8 cellular contexts compared by ENCODE assay signal in genomic region chr10:72218756-72219155, GRCh38. TPM values are rescaled to one million over a fixed set of nuclear protein-coding genes. Genes with fewer than 3 reads are reported as not detected.
DNase-seq lines count a peak whose midpoint lies in the region; TF ChIP-seq lines count a peak whose summit lies in the region.

No MANE protein-coding gene starts in this region.

- TF ChIP-seq CTCF in CD14-positive monocyte (IDR thresholded peaks at IDR 0.05) (no peak), OCI-LY1 (IDR thresholded peaks at IDR 0.05; ENCODE audit: low read length) (no peak), dorsolateral prefrontal cortex (IDR thresholded peaks at IDR 0.05 in 54 of 56, conservative IDR thresholded peaks at IDR 0.05 in 2 of 56; ENCODE audit: low read depth in 1 of 56, partially characterized antibody in 56 of 56) (no peak), progenitor cell of endocrine pancreas (IDR thresholded peaks at IDR 0.05; ENCODE audit: unreplicated experiment) (no peak)

- H3K4me3 Mint-ChIP-seq in CD14-positive monocyte: no peak overlapping the region
- H3K4me3 Mint-ChIP-seq in progenitor cell of endocrine pancreas (ENCODE audit: low read depth): peak overlapping the region; percentile 4

- no peaks in the 10 kb centered on the region for H3K9me3 Mint-ChIP-seq in CD14-positive monocyte
- no peaks in the 10 kb centered on the region for H3K9me3 Mint-ChIP-seq in progenitor cell of endocrine pancreas (ENCODE audit: low read depth)

- H3K4me3 ChIP-seq in OCI-LY1 (ENCODE audit: low read depth, low read length, poor library complexity, severe bottlenecking) (peak overlapping the region; percentile 25), dorsolateral prefrontal cortex (peak overlapping the region in 16 of 59 donors; percentile 2 to 94 (median 15))

- peaks cover 55% of the 10 kb centered on the region for H3K4me1 ChIP-seq in OCI-LY1 (ENCODE audit: insufficient read depth, low read length, severe bottlenecking)

- H3K4me1 Mint-ChIP-seq in CD14-positive monocyte: peaks cover 40% of the 10 kb centered on the region
- H3K4me1 Mint-ChIP-seq in progenitor cell of endocrine pancreas (ENCODE audit: low read depth): peaks cover 18% of the 10 kb centered on the region

- no peaks in the 10 kb centered on the region for H3K9me2 ChIP-seq in OCI-LY1 (ENCODE audit: low read depth, low read length)

- no peak for DNase-seq in CD14-positive monocyte (ENCODE audit: low spot score)
- no peak for DNase-seq in dorsolateral prefrontal cortex
- DNase-seq in progenitor cell of endocrine pancreas (ENCODE audit: low spot score, unreplicated experiment): no peak
- no peak for DNase-seq in HK-2 (ENCODE audit: unreplicated experiment)
- DNase-seq in hippocampal formation (lab: John Stamatoyannopoulos, UW): no peak
- no peak for DNase-seq in superior temporal gyrus (ENCODE audit: extremely low spot score)
- no peak for DNase-seq in NCI-H1694 treated with DMSO at 0.1 percent for 48 hours (lab: John Stamatoyannopoulos, UW)

- peaks cover 13% of the 10 kb centered on the region; the same call in 1 of the 2 replicates for H3K36me3 ChIP-seq in OCI-LY1 (ENCODE audit: insufficient read depth, low read length)

- peaks cover 38% of the 10 kb centered on the region for H3K79me2 ChIP-seq in OCI-LY1 (ENCODE audit: insufficient read depth, low read length)

- H3K9ac ChIP-seq in OCI-LY1 (ENCODE audit: low read length): no peak overlapping the region; the same call in 1 of the 2 replicates

- H3K27me3 Mint-ChIP-seq in CD14-positive monocyte (ENCODE audit: low read depth in 3 of 3): peaks cover 0 to 3% (median 0%) of the 10 kb centered on the region in 3 donors
- H3K27me3 Mint-ChIP-seq in progenitor cell of endocrine pancreas: no peaks in the 10 kb centered on the region

- peak overlapping the region; percentile 57 for H3K27ac ChIP-seq in OCI-LY1 (ENCODE audit: low read depth, low read length, poor library complexity, severe bottlenecking)
- H3K27ac ChIP-seq in dorsolateral prefrontal cortex: peak overlapping the region in 56 of 59 donors; percentile 2 to 100 (median 78)

- H3K27ac Mint-ChIP-seq in CD14-positive monocyte: peak overlapping the region in 5 of 7 donors; percentile 38 to 80 (median 53)
- H3K27ac Mint-ChIP-seq in progenitor cell of endocrine pancreas: no peak overlapping the region

- no peak overlapping the region for H2AFZ ChIP-seq in OCI-LY1 (ENCODE audit: low read length)

- no peaks in the 10 kb centered on the region for H4K20me1 ChIP-seq in OCI-LY1 (ENCODE audit: insufficient read depth, low read length)

- peaks cover 7% of the 10 kb centered on the region; the same call in 1 of the 2 replicates for H3F3A ChIP-seq in OCI-LY1 (ENCODE audit: insufficient read depth, low read length)

- H3K4me2 ChIP-seq in OCI-LY1 (ENCODE audit: low read length): peak overlapping the region; percentile 14

- no peaks in the 10 kb centered on the region for H3K27me3 ChIP-seq in OCI-LY1 (ENCODE audit: insufficient read depth, low read length)
- H3K27me3 ChIP-seq in dorsolateral prefrontal cortex: no peaks in the 10 kb centered on the region

- H3K36me3 Mint-ChIP-seq in CD14-positive monocyte (peaks cover 8 to 17% of the 10 kb centered on the region in 2 donors), progenitor cell of endocrine pancreas (ENCODE audit: insufficient read depth) (peaks cover 7% of the 10 kb centered on the region)

- intact Hi-C loops in CD14-positive monocyte (cut with micrococcal nuclease) (loop anchor here in 1 of 2 donors (5.0 kb wide), 3 partner anchors 39 to 119 kb away; partner anchors contain the start of gene DDIT4), dorsolateral prefrontal cortex (cut with DNase I) (loop anchor here (5.0 to 10.0 kb wide), 5 partner anchors 54 to 904 kb away; partner anchors contain the start of genes DDIT4 (in 1 of the 2) and SLC29A3 (in 1 of the 2))

- H3K9me3 ChIP-seq in OCI-LY1 (ENCODE audit: low read length): no peaks in the 10 kb centered on the region

RNA-seq across cellular contexts. Expression of gene ASCC1, which starts 2.7 kb away (rescaled TPM):
- 10 to 100 TPM; 17.9 to 20.9 TPM for polyA plus RNA-seq in CD14-positive monocyte
- total RNA-seq in dorsolateral prefrontal cortex (10 to 100 TPM; 22.8 to 68.2 (median 40.7) TPM), progenitor cell of endocrine pancreas (40.0 and 42.2 TPM in 2 replicates)

RNA-seq across cellular contexts. Expression of gene ANAPC16, which starts 2.9 kb away (rescaled TPM):
- 100 to 1,000 TPM; 148 to 167 TPM for polyA plus RNA-seq in CD14-positive monocyte
- total RNA-seq in dorsolateral prefrontal cortex (10 to 100 TPM; 27.8 to 74.8 (median 40.9) TPM), progenitor cell of endocrine pancreas (85.3 and 85.9 TPM in 2 replicates)

RNA-seq across cellular contexts. Expression of gene DDIT4, which starts 55.0 kb away (rescaled TPM):
- 10 to 100 TPM; 26.1 to 45.8 TPM for polyA plus RNA-seq in CD14-positive monocyte
- 100 to 1,000 TPM in 73 of 120 experiments, 10 to 100 TPM in 47; 33.5 to 407 (median 111) TPM for total RNA-seq in dorsolateral prefrontal cortex
- 36.9 and 49.7 TPM in 2 replicates for total RNA-seq in progenitor cell of endocrine pancreas
